Comparison of ENCODE assay signal across 21 cellular contexts in genomic region chr6:109050012-109050411, GRCh38. TPM values are rescaled to one million over a fixed set of nuclear protein-coding genes. Genes with fewer than 3 reads are reported as not detected.
DNase-seq lines count a peak whose midpoint lies in the region; ATAC-seq, FAIRE-seq and TF ChIP-seq lines count a peak whose summit lies in the region.
"Had no signal": no experiment of that assay in that cellular context is flagged by ENCODE, and none has a peak within 500 bp of the region (broad histone marks: within the 10 kb centered on the region; RNA-seq: fewer than 3 reads in every experiment).

No MANE protein-coding gene starts in this region.

- DNase-seq in GM19239 (ENCODE audit: insufficient read length, low spot score) (no peak), MV-4-11 (lab: John Stamatoyannopoulos, UW) (peak; percentile 9), dorsolateral prefrontal cortex (peak in 3 of 10 donors; percentile 39 to 66 (median 52)), midbrain (lab: John Stamatoyannopoulos, UW) (peak; percentile 61), ureter (ENCODE audit: low spot score) (no peak)
- DNase-seq in activated CD8-positive, alpha-beta T cell treated with anti-CD3 and anti-CD28 coated beads, Interleukin-2, amount 10 ng/mL, durations not matched to agents 7 days and 5 days: no peak
- DNase-seq: activated naive CD4-positive, alpha-beta T cell; activated T-cell treated with anti-CD3 and anti-CD28 coated beads, Interleukin-2, amount 50 U/mL, for 24 hours; CD8-positive, alpha-beta memory T cell; erythroblast; H7; left lung; mucosa of descending colon; NCI-H1436 treated with DMSO at 0.1 percent for 48 hours; spleen; stimulated activated CD4-positive, alpha-beta T cell treated with anti-CD3 and anti-CD28 coated beads, Interleukin-4, amount 100 ng/mL, for 4 hours; stimulated activated naive CD8-positive, alpha-beta T cell treated with anti-CD3 and anti-CD28 coated beads, Interleukin-15, amount 100 ng/mL, for 72 hours; T-helper 9 cell had no signal

- H3K27ac ChIP-seq in dorsolateral prefrontal cortex: peak overlapping the region in 40 of 59 donors; percentile 1 to 82 (median 49)
- H3K27ac ChIP-seq: left lung, neural progenitor cell had no signal

- H3K27ac Mint-ChIP-seq in activated CD8-positive, alpha-beta T cell treated with anti-CD3 and anti-CD28 coated beads, Interleukin-2, amount 10 ng/mL, durations not matched to agents 7 days and 5 days: no peak overlapping the region
- H3K27ac Mint-ChIP-seq: activated T-cell treated with anti-CD3 and anti-CD28 coated beads, Interleukin-2, amount 50 U/mL, for 24 hours; neural progenitor cell; stimulated activated naive CD8-positive, alpha-beta T cell treated with anti-CD3 and anti-CD28 coated beads, Interleukin-15, amount 100 ng/mL, for 72 hours; type B pancreatic cell had no signal

- H3K36me3 Mint-ChIP-seq in activated CD8-positive, alpha-beta T cell treated with anti-CD3 and anti-CD28 coated beads, Interleukin-2, amount 10 ng/mL, durations not matched to agents 7 days and 5 days (ENCODE audit: low read depth): peaks cover 4% of the 10 kb centered on the region

- H3K9me3 Mint-ChIP-seq in activated CD8-positive, alpha-beta T cell treated with anti-CD3 and anti-CD28 coated beads, Interleukin-2, amount 10 ng/mL, durations not matched to agents 7 days and 5 days (ENCODE audit: insufficient read depth): no peaks in the 10 kb centered on the region
- H3K9me3 Mint-ChIP-seq: activated T-cell treated with anti-CD3 and anti-CD28 coated beads, Interleukin-2, amount 50 U/mL, for 24 hours; CD8-positive, alpha-beta memory T cell had no signal

- intact Hi-C loops in dorsolateral prefrontal cortex (cut with DNase I): loop anchor here (2.0 to 10.0 kb wide), 2 partner anchors 41 to 45 kb away; no protein-coding TSS in a partner anchor

- H3K4me1 Mint-ChIP-seq in activated CD8-positive, alpha-beta T cell treated with anti-CD3 and anti-CD28 coated beads, Interleukin-2, amount 10 ng/mL, durations not matched to agents 7 days and 5 days (ENCODE audit: low read depth): peaks cover 19% of the 10 kb centered on the region

- H3K27me3 Mint-ChIP-seq in activated CD8-positive, alpha-beta T cell treated with anti-CD3 and anti-CD28 coated beads, Interleukin-2, amount 10 ng/mL, durations not matched to agents 7 days and 5 days (ENCODE audit: low read depth): no peaks in the 10 kb centered on the region
- H3K27me3 Mint-ChIP-seq: activated T-cell treated with anti-CD3 and anti-CD28 coated beads, Interleukin-2, amount 50 U/mL, for 24 hours; CD8-positive, alpha-beta memory T cell; stimulated activated naive CD8-positive, alpha-beta T cell treated with anti-CD3 and anti-CD28 coated beads, Interleukin-15, amount 100 ng/mL, for 72 hours; type B pancreatic cell had no signal

- peak overlapping the region in 6 of 59 donors; percentile 2 to 25 (median 6) for H3K4me3 ChIP-seq in dorsolateral prefrontal cortex
- H3K4me3 ChIP-seq: left lung, mucosa of descending colon, neural progenitor cell, spleen had no signal

- POLR2A ChIA-PET in activated CD8-positive, alpha-beta T cell treated with anti-CD3 and anti-CD28 coated beads, Interleukin-2, amount 10 ng/mL, durations not matched to agents 7 days and 5 days (lab: Charles Lee): interaction anchor here (0.7 to 1.0 kb wide), 2 partner anchors 21 to 59 kb away, joined by 3 to 6 read pairs; no protein-coding TSS in a partner anchor

- H3K4me3 Mint-ChIP-seq in activated CD8-positive, alpha-beta T cell treated with anti-CD3 and anti-CD28 coated beads, Interleukin-2, amount 10 ng/mL, durations not matched to agents 7 days and 5 days: no peak overlapping the region
- H3K4me3 Mint-ChIP-seq: activated T-cell treated with anti-CD3 and anti-CD28 coated beads, Interleukin-2, amount 50 U/mL, for 24 hours; CD8-positive, alpha-beta memory T cell; neural progenitor cell; stimulated activated naive CD8-positive, alpha-beta T cell treated with anti-CD3 and anti-CD28 coated beads, Interleukin-15, amount 100 ng/mL, for 72 hours; type B pancreatic cell had no signal

- peak in 23 of 56 donors; percentile 8 to 52 (median 30) for TF ChIP-seq CTCF in dorsolateral prefrontal cortex (IDR thresholded peaks at IDR 0.05 in 54 of 56, conservative IDR thresholded peaks at IDR 0.05 in 2 of 56; ENCODE audit: low read depth in 1 of 56, partially characterized antibody in 56 of 56)

- CTCF ChIA-PET in activated CD8-positive, alpha-beta T cell treated with anti-CD3 and anti-CD28 coated beads, Interleukin-2, amount 10 ng/mL, durations not matched to agents 7 days and 5 days (lab: Charles Lee): interaction anchor here (1.1 to 3.5 kb wide), 3 partner anchors 10 to 214 kb away, joined by 3 to 18 read pairs (median 5); no protein-coding TSS in a partner anchor

- FAIRE-seq in GM19239 (lab: Jason Lieb, UNC): peak; percentile 48

- no peak for ATAC-seq in activated CD8-positive, alpha-beta T cell treated with anti-CD3 and anti-CD28 coated beads, Interleukin-2, amount 10 ng/mL, durations not matched to agents 7 days and 5 days
- ATAC-seq in GM18907 (IDR thresholded peaks at IDR 0.05; ENCODE audit: unreplicated experiment): no peak
- ATAC-seq: left lung; mucosa of descending colon; stimulated activated naive CD8-positive, alpha-beta T cell treated with anti-CD3 and anti-CD28 coated beads, Interleukin-15, amount 100 ng/mL, for 72 hours had no signal

- H3K27me3 ChIP-seq in dorsolateral prefrontal cortex: no peaks in the 10 kb centered on the region
- H3K27me3 ChIP-seq: left lung, neural progenitor cell, spleen had no signal

RNA-seq across cellular contexts. Expression of gene SESN1, which starts 44.6 kb away (rescaled TPM):
- total RNA-seq in dorsolateral prefrontal cortex (100 to 1,000 TPM in 2 of 120 experiments, 10 to 100 TPM in 118; 42.2 to 110 (median 71.4) TPM), ureter (40.9 TPM)
- total RNA-seq in activated CD8-positive, alpha-beta T cell treated with anti-CD3 and anti-CD28 coated beads, Interleukin-2, amount 10 ng/mL, durations not matched to agents 7 days and 5 days: 10 to 100 TPM; 23.1 to 24.5 TPM

RNA-seq across cellular contexts. Expression of gene CEP57L1, which starts 45.3 kb away (rescaled TPM):
- total RNA-seq in dorsolateral prefrontal cortex (10 to 100 TPM; 14.7 to 38.7 (median 24.8) TPM), ureter (11.5 TPM)
- 10 to 100 TPM; 25.2 to 25.3 TPM for total RNA-seq in activated CD8-positive, alpha-beta T cell treated with anti-CD3 and anti-CD28 coated beads, Interleukin-2, amount 10 ng/mL, durations not matched to agents 7 days and 5 days

Comparison
In these comparisons a context has a peak if more than half of its experiments do, and no peak if none do; other contexts are left out.
1. DNase-seq: peak in MV-4-11 (single experiment) and midbrain (single experiment); none in GM19239 (single experiment), activated CD8-positive, alpha-beta T cell treated with anti-CD3 and anti-CD28 coated beads, Interleukin-2, amount 10 ng/mL, durations not matched to agents 7 days and 5 days (single experiment) and ureter (single experiment).